Comparison of ENCODE assay signal across 20 cellular contexts in the genomic region with DNA sequence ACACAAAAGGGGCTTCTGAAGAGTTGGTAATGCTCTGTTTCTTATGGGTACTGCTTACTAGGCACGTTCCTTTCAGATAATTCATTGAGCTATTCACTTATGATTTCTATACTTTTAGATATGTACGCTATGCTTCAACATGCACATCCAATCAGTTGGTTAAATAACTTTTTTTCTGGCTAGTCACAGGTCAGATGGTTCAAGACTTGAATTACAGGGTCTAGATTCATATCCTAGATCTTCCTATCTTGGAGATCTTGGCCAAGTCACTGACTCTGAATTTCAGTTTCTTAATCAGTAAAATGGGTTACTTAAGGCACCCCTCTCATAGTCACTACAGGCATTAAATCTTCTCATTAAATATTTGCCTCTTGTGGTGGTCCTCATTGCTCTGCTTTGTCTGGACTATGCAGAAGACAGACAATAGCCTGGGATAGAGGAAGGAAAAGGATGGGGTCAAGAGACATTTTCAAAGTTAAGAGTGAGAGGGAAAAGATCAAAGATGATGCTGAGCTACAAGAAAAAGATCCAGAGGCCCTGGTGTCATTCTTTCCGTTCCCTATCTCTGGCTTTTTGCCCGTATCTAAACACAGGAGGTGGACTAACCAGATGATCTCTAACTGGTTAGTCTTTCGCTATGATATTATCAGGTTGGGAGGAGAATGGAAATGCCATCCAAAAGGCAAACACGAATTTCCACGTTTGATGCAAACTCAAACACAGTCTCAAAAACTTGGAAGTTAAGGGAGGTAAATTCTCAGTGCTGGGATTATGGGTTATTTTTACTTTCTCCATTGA. TPM values are rescaled to one million over a fixed set of nuclear protein-coding genes. Genes with fewer than 3 reads are reported as not detected.
DNase-seq lines count a peak whose midpoint lies in the region; ATAC-seq, FAIRE-seq and TF ChIP-seq lines count a peak whose summit lies in the region.
"Had no signal": no experiment of that assay in that cellular context is flagged by ENCODE, and none has a peak within 500 bp of the region (broad histone marks: within the 10 kb centered on the region; RNA-seq: fewer than 3 reads in every experiment).

No MANE protein-coding gene starts in this region.

- H3K23ac ChIP-seq in trophoblast cell (ENCODE audit: low read length) = no peak overlapping the region

- H2AFZ ChIP-seq in trophoblast cell (ENCODE audit: insufficient read depth, low read length, poor library complexity) = no peak overlapping the region
- no peak overlapping the region for H2AFZ ChIP-seq in HepG2 (ENCODE audit: low read length)

- no peak for ATAC-seq in HepG2
- ATAC-seq: A549; CD8-positive, alpha-beta T cell had no signal

- no peak overlapping the region for H2BK120ac ChIP-seq in trophoblast cell (ENCODE audit: insufficient read depth, low read length, poor library complexity)

- no peak overlapping the region for H3K27ac ChIP-seq in trophoblast cell (ENCODE audit: low read depth, low read length)
- H3K27ac ChIP-seq in dorsolateral prefrontal cortex = no peak overlapping the region
- H3K27ac ChIP-seq in HepG2 (ENCODE audit: extremely low read length, insufficient read depth, low read length) = no peak overlapping the region
- H3K27ac ChIP-seq: 22Rv1; A549; BLaER1 treated with 17β-estradiol and CSF1 and Interleukin-3, amounts not matched to agents 10 nM and 100 nM; C4-2B had no signal

- H2BK12ac ChIP-seq in trophoblast cell (ENCODE audit: low read length) = no peak overlapping the region

- CTCF ChIA-PET in HepG2 (lab: Yijun Ruan, JAX; ENCODE audit: low intra/inter-chr PET ratio, low total read pairs) = no interaction called here

- no peak for TF ChIP-seq RAD21 in HepG2 (CRISPR knock-in tag; IDR thresholded peaks at IDR 0.05)

- H3K9me3 ChIP-seq in trophoblast cell (ENCODE audit: insufficient read depth, low read depth, low read length) = no peaks in the 10 kb centered on the region
- H3K9me3 ChIP-seq in HepG2 (ENCODE audit: low read length) = no peaks in the 10 kb centered on the region
- H3K9me3 ChIP-seq: Caco-2 had no signal

- peaks cover 3 to 9% of the 10 kb centered on the region in 2 experiments for H3K4me1 ChIP-seq in trophoblast cell (ENCODE audit: control insufficient read depth in 1 of 2, insufficient read depth in 2 of 2, low read length in 2 of 2)
- no peaks in the 10 kb centered on the region for H3K4me1 ChIP-seq in HepG2 (ENCODE audit: insufficient read depth, low read length)
- H3K4me1 ChIP-seq: A549; BLaER1 treated with 17β-estradiol and CSF1 and Interleukin-3, amounts not matched to agents 10 nM and 100 nM had no signal

- H3K27me3 ChIP-seq in trophoblast cell (ENCODE audit: insufficient read depth, low read length) (no peaks in the 10 kb centered on the region), dorsolateral prefrontal cortex (no peaks in the 10 kb centered on the region), HepG2 (ENCODE audit: control insufficient read depth in 1 of 2, insufficient read depth in 2 of 2, low read length in 2 of 2) (no peaks in the 10 kb centered on the region)
- H3K27me3 ChIP-seq: BLaER1 treated with 17β-estradiol and CSF1 and Interleukin-3, amounts not matched to agents 10 nM and 100 nM had no signal

- no peak overlapping the region for H3K14ac ChIP-seq in trophoblast cell (ENCODE audit: low read length)

- no peaks in the 10 kb centered on the region for H3K79me2 ChIP-seq in trophoblast cell (ENCODE audit: control insufficient read depth, insufficient read depth, low read length, poor library complexity)
- no peaks in the 10 kb centered on the region for H3K79me2 ChIP-seq in HepG2 (ENCODE audit: insufficient read depth, low read length)

- TF ChIP-seq POLR2A in H54 (IDR thresholded peaks at IDR 0.05; ENCODE audit: low read depth, low read length) (no peak), erythroblast (IDR thresholded peaks at IDR 0.05; ENCODE audit: low read length) (no peak), HepG2 (IDR thresholded peaks at IDR 0.05; ENCODE audit: insufficient read depth in 1 of 2, low read depth in 2 of 2, low read length in 2 of 2) (no peak)

- no peak overlapping the region for H2BK5ac ChIP-seq in trophoblast cell (ENCODE audit: low read depth, low read length, poor library complexity)

- H4K20me1 ChIP-seq in HepG2 (ENCODE audit: insufficient read depth, low read length) = no peaks in the 10 kb centered on the region
- H4K20me1 ChIP-seq: BLaER1 treated with 17β-estradiol and CSF1 and Interleukin-3, amounts not matched to agents 10 nM and 100 nM had no signal

- in situ Hi-C loops in HepG2 (cut with HindIII; ENCODE audit: extremely low pct_ligation_motif_present, low pct_unique_long_range_greater_than_20kb) = no loop called here

- H3K36me3 ChIP-seq in trophoblast cell (ENCODE audit: control insufficient read depth in 1 of 2, insufficient read depth in 2 of 2, low read length in 2 of 2) (no peaks in the 10 kb centered on the region), HepG2 (replicated peaks in 1 of 2; ENCODE audit: control insufficient read depth in 1 of 2, insufficient read depth in 2 of 2, low read length in 2 of 2) (no peaks in the 10 kb centered on the region; a peak in 1 of 5 replicates)
- H3K36me3 ChIP-seq: BLaER1 treated with 17β-estradiol and CSF1 and Interleukin-3, amounts not matched to agents 10 nM and 100 nM had no signal

- intact Hi-C loops in dorsolateral prefrontal cortex (cut with DNase I) = no loop called here
- intact Hi-C loops in HepG2 (cut with micrococcal nuclease; ENCODE audit: unreplicated experiment) = no loop called here

- peaks cover 3% of the 10 kb centered on the region for H3K79me1 ChIP-seq in trophoblast cell (ENCODE audit: low read length)

- H3K4me2 ChIP-seq in trophoblast cell (ENCODE audit: low read length) = no peak overlapping the region
- no peak overlapping the region for H3K4me2 ChIP-seq in HepG2 (ENCODE audit: low read depth, low read length)
- H3K4me2 ChIP-seq: A549; BLaER1 treated with 17β-estradiol and CSF1 and Interleukin-3, amounts not matched to agents 10 nM and 100 nM had no signal

- H4K8ac ChIP-seq in trophoblast cell (ENCODE audit: low read depth, low read length) = no peak overlapping the region

- POLR2A ChIA-PET in HepG2 (lab: Yijun Ruan, JAX) = no interaction called here

- H3K18ac ChIP-seq in trophoblast cell (ENCODE audit: low read length) = no peak overlapping the region

- no peak overlapping the region for H2AK5ac ChIP-seq in trophoblast cell (ENCODE audit: low read length)

- TF ChIP-seq EP300 in HepG2 (IDR thresholded peaks at IDR 0.05; ENCODE audit: low read depth in 2 of 2, low read length in 2 of 2) = no peak
- no peak for TF ChIP-seq EP300 in HepG2 (CRISPR knock-in tag; IDR thresholded peaks at IDR 0.05; ENCODE audit: borderline replicate concordance)

- H3K4ac ChIP-seq in trophoblast cell (ENCODE audit: low read depth, low read length) = no peak overlapping the region

- DNase-seq in H54 (ENCODE audit: insufficient read length, low spot score) (no peak), erythroblast (lab: John Stamatoyannopoulos, UW) (peak; percentile 7 to 35), trophoblast cell (peak; percentile 53 to 93), dorsolateral prefrontal cortex (no peak), HepG2 (ENCODE audit: low spot score) (no peak)
- DNase-seq: AML-193; Caco-2; Calu3; CD4-positive, alpha-beta T cell; CD8-positive, alpha-beta T cell; DMS79 treated with DMSO at 0.1 percent for 48 hours; GF-D8 had no signal

- H4K12ac ChIP-seq in trophoblast cell (ENCODE audit: low read depth, low read length) = no peak overlapping the region

- no peak overlapping the region for H4K91ac ChIP-seq in trophoblast cell (ENCODE audit: low read depth, low read length)

- no CpG with 5 or more reads among the region's 7 CpGs for WGBS in trophoblast cell (ENCODE audit: extremely low coverage, insufficient coverage, insufficient read length)
- 65% methylated on average over 7 of the region's 7 CpGs for WGBS in HepG2 (ENCODE audit: low lambda C conversion rate)

- no peak for TF ChIP-seq CTCF in dorsolateral prefrontal cortex (IDR thresholded peaks at IDR 0.05 in 54 of 56, conservative IDR thresholded peaks at IDR 0.05 in 2 of 56; ENCODE audit: low read depth in 1 of 56, partially characterized antibody in 56 of 56)
- no peak for TF ChIP-seq CTCF in HepG2 (CRISPR knock-in tag; IDR thresholded peaks at IDR 0.05)

- H3K9ac ChIP-seq in trophoblast cell (ENCODE audit: low read length) (no peak overlapping the region), HepG2 (ENCODE audit: insufficient read depth, low read depth, low read length) (no peak overlapping the region)
- H3K9ac ChIP-seq: BLaER1 treated with 17β-estradiol and CSF1 and Interleukin-3, amounts not matched to agents 10 nM and 100 nM had no signal

- no TSS peak for BruUV-seq in HepG2 (replicated peaks; lab: Mats Ljungman, UMichigan)

- FAIRE-seq in H54 (lab: Jason Lieb, UNC) = peak; percentile 67
- no peak for FAIRE-seq in HepG2 (lab: Jason Lieb, UNC)
- FAIRE-seq: A549, D721Med, G401.6, GM12891, GM19239 had no signal

- H3K4me3 ChIP-seq in trophoblast cell (ENCODE audit: low read depth, low read length) = no peak overlapping the region
- no peak overlapping the region for H3K4me3 ChIP-seq in dorsolateral prefrontal cortex
- no peak overlapping the region for H3K4me3 ChIP-seq in HepG2 (replicated peaks in 1 of 3; ENCODE audit: insufficient read depth in 1 of 3, low read depth in 2 of 3, low read length in 3 of 3)
- H3K4me3 ChIP-seq: A549; BLaER1 treated with 17β-estradiol and CSF1 and Interleukin-3, amounts not matched to agents 10 nM and 100 nM had no signal

RNA-seq across cellular contexts. Expression of gene CCDC180, which starts 1.8 kb away (rescaled TPM):
- 1.2 and 1.7 TPM in 2 replicates for polyA plus RNA-seq in trophoblast cell (2013)
- total RNA-seq in dorsolateral prefrontal cortex = 10 to 100 TPM in 119 of 120 experiments, 1 to 10 TPM in 1; 9.9 to 49.2 (median 22.1) TPM
- total RNA-seq in HepG2 (2016; rRNA removed; fragmentation: Illumina TruSeq; extraction: Trizol) = 1.5 and 2.5 TPM in 2 replicates
- 7.5 and 9.6 TPM in 2 replicates for total RNA-seq in HepG2 (2016; cell fraction: cytosol; rRNA removed; fragmentation: Illumina TruSeq; extraction: Trizol; ENCODE audit: low read depth)
- 0.43 and 1.6 TPM in 2 replicates for total RNA-seq in HepG2 (2016; cell fraction: insoluble cytoplasmic fraction; rRNA removed; fragmentation: Illumina TruSeq; extraction: Trizol)
- total RNA-seq in HepG2 (2016; cell fraction: membrane; rRNA removed; fragmentation: Illumina TruSeq; extraction: Trizol) = 2.1 and 2.3 TPM in 2 replicates
- 2.6 and 4.0 TPM in 2 replicates for total RNA-seq in HepG2 (2016; cell fraction: nucleus; rRNA removed; fragmentation: Illumina TruSeq; extraction: Trizol)
- polyA plus RNA-seq in HepG2 (2011; rRNA removed) = 1.7 and 2.2 TPM in 2 replicates
- polyA plus RNA-seq in HepG2 (2011; cell fraction: cytosol; rRNA removed) = 0.23 and 0.51 TPM in 2 replicates
- polyA plus RNA-seq in HepG2 (2011; cell fraction: nucleus; rRNA removed) = 5.7 and 6.8 TPM in 2 replicates
- polyA plus RNA-seq in HepG2 (2012) = 3.1 and 4.3 TPM in 2 replicates
- polyA plus RNA-seq in HepG2 (2016; cell fraction: cytosol; fragmentation: Illumina TruSeq; extraction: Trizol; ENCODE audit: low read depth) = 0.29 and 0.64 TPM in 2 replicates
- polyA plus RNA-seq in HepG2 (2016; cell fraction: insoluble cytoplasmic fraction; fragmentation: Illumina TruSeq; extraction: Trizol; ENCODE audit: low read depth) = 0.76 and 1.0 TPM in 2 replicates
- 0.94 and 1.2 TPM in 2 replicates for polyA plus RNA-seq in HepG2 (2016; cell fraction: membrane; fragmentation: Illumina TruSeq; extraction: Trizol; ENCODE audit: low read depth)
- 7.2 and 9.1 TPM in 2 replicates for polyA plus RNA-seq in HepG2 (2016; cell fraction: nucleus; fragmentation: Illumina TruSeq; extraction: Trizol; ENCODE audit: insufficient read depth, low read depth)
- 1.7 and 4.3 TPM in 2 replicates for polyA minus RNA-seq in HepG2 (2011; rRNA and poly(A)+ RNA removed; ENCODE audit: low replicate concordance)
- polyA minus RNA-seq in HepG2 (2011; cell fraction: cytosol; rRNA and poly(A)+ RNA removed) = 1.9 TPM in 1 of 2 replicates, not detected in the other
- polyA minus RNA-seq in HepG2 (2011; cell fraction: nucleus; rRNA and poly(A)+ RNA removed) = 8.9 and 9.3 TPM in 2 replicates

Comparison
In these comparisons a context has a peak if more than half of its experiments do, and no peak if none do; other contexts are left out.
1. DNase-seq: peak in erythroblast (2 of 2) and trophoblast cell (2 of 2); none in H54 (single experiment), dorsolateral prefrontal cortex (0 of 10) and HepG2 (single experiment).